Comparison of ENCODE assay signal across 8 cellular contexts in the genomic region with DNA sequence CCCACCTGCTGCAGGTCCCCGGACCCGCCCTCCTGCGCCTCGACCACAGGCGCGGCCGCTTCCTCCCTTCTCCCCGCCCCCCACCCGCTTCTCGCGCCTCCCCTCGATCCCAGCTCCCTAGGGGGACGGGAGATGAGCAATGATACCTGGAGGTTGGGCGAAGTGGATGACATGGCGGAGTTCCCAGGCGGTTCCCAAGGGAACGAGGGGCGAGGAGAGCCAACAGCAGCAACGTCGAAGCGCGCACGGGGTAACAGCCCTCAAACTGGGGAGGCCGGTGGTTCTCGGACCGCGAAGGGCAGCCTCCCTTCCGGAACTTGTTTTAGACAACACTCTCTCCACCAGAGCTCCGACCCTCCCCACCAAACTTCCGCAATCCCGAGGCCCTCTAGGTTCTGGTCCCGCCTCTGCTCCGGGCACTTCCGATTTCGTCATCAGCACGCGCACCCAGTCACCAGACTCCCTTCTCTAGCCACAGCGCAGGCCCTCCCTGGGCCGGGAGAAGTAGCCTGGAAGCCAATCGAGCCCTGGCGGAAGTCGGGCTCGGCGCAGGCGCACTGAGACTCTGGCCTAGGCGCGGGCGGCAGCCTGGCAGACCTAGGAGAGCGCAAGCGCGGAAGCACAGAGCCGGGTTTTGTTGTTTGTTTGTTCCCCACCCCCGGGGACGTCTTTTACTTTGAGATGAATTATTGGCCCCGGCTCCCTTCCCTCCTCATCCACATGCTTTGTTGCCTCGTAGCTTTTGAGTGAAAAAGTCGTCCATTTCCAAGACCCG. TPM values are rescaled to one million over a fixed set of nuclear protein-coding genes. Genes with fewer than 3 reads are reported as not detected.
A peak's percentile ranks its signal among the peaks of the same experiment; 100 is the strongest.
DNase-seq lines count a peak whose midpoint lies in the region; ATAC-seq and TF ChIP-seq lines count a peak whose summit lies in the region.

A gene (minus strand): TSS at position 390 of the 775 bp plus-strand sequence. CDS start 217 bp downstream, at position 173.

- no peaks in the 10 kb centered on the region for H3K27me3 Mint-ChIP-seq in activated naive CD8-positive, alpha-beta T cell

- peak within 1 kb of the TSS; percentile 93 for H3K27ac Mint-ChIP-seq in activated naive CD8-positive, alpha-beta T cell

- ATAC-seq in HG02623 (IDR thresholded peaks at IDR 0.05; ENCODE audit: unreplicated experiment), result peak; percentile 96

- no peak for TF ChIP-seq CTCF in GM10266 (IDR thresholded peaks at IDR 0.05; ENCODE audit: control insufficient read depth, insufficient read depth, low read depth, missing control alignments)

- H3K4me3 Mint-ChIP-seq in activated naive CD8-positive, alpha-beta T cell, result peak within 1 kb of the TSS; percentile 94

- peaks cover 37% of the 10 kb centered on the region for H3K4me1 Mint-ChIP-seq in activated naive CD8-positive, alpha-beta T cell (ENCODE audit: low read depth)

- DNase-seq in GM10266 (ENCODE audit: extremely low spot score), result peak; percentile 95
- peak; percentile 99 for DNase-seq in NCI-H1105 (lab: John Stamatoyannopoulos, UW)
- DNase-seq in SKM-1 treated with dmso at 0.1 percent for 144 hours (lab: John Stamatoyannopoulos, UW; ENCODE audit: unreplicated experiment), result peak; percentile 98
- peak; percentile 90 for DNase-seq in glomerular endothelial cell (ENCODE audit: extremely low read depth, low read depth, low spot score)
- DNase-seq in occipital lobe (lab: John Stamatoyannopoulos, UW), result peak; percentile 99

- no peaks in the 10 kb centered on the region for H3K9me3 Mint-ChIP-seq in activated naive CD8-positive, alpha-beta T cell (ENCODE audit: low read depth)

- peak within 1 kb of the TSS; percentile 96 for H3K27ac ChIP-seq in temporal lobe (ENCODE audit: low read depth, low read length)

- H3K36me3 Mint-ChIP-seq in activated naive CD8-positive, alpha-beta T cell, result peaks cover 5% of the 10 kb centered on the region

RNA-seq across cellular contexts. Expression of the gene that starts here (rescaled TPM):
- total RNA-seq in glomerular endothelial cell (36.9 and 39.1 TPM in 2 replicates), occipital lobe (41.0 TPM), temporal lobe (21.6 TPM)

Comparison
In these comparisons a context has a peak if more than half of its experiments do, and no peak if none do; other contexts are left out.
1. Peak in every context shown above with its lines: DNase-seq, ATAC-seq and H3K27ac ChIP-seq.